ENCODE assay signal across 21 cellular contexts in the genomic region with DNA sequence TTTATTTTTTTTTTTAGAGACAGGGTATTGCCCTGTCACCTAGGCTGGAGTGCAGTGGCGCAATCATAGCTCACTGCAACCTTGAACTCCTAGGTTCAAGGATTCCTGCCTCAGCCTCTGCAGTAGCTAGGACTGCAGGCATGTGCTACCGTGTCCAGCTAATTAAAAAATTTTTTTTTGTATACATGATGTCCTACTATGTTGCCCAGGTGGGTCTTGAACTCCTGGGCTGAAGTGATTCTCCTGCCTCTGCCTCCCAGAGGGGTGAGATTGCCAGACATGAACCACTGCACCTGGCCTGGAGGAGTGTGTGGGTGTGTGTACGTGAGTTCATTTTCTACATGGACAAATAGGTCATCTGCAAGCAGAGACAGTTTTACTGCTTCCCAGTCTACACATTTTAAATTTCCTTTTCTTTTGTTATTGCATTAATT. TPM values are rescaled to one million over a fixed set of nuclear protein-coding genes. Genes with fewer than 3 reads are reported as not detected.
DNase-seq lines count a peak whose midpoint lies in the region; ATAC-seq and TF ChIP-seq lines count a peak whose summit lies in the region.
"Had no signal": no experiment of that assay in that cellular context is flagged by ENCODE, and none has a peak within 500 bp of the region (broad histone marks: within the 10 kb centered on the region; RNA-seq: fewer than 3 reads in every experiment).

No MANE protein-coding gene starts in this region.

- no peaks in the 10 kb centered on the region; the same call in 2 of the 3 replicates for H3K4me1 Mint-ChIP-seq in GM23338
- peaks cover 35 to 70% (median 51%) of the 10 kb centered on the region in 4 donors for H3K4me1 Mint-ChIP-seq in naive thymus-derived CD8-positive, alpha-beta T cell
- H3K4me1 Mint-ChIP-seq: H9 had no signal

- intact Hi-C loops in OCI-LY7 (cut with micrococcal nuclease; ENCODE audit: unreplicated experiment), result no loop called here

- ATAC-seq in GM23338 (no peak), left lobe of liver (peak; percentile 67), GM18873 (IDR thresholded peaks at IDR 0.05; ENCODE audit: low FRiP score, unreplicated experiment) (no peak)
- no peak for ATAC-seq in naive thymus-derived CD8-positive, alpha-beta T cell
- ATAC-seq: Panc1, Right ventricle myocardium inferior, T-cell had no signal

- H3K4me3 ChIP-seq in GM23338 (no peak overlapping the region), OCI-LY7 (ENCODE audit: low read depth, low read length, poor library complexity, severe bottlenecking) (no peak overlapping the region)
- H3K4me3 ChIP-seq: BLaER1, SK-N-MC had no signal

- H3K27me3 Mint-ChIP-seq in GM23338 (ENCODE audit: insufficient read depth, low read depth, poor library complexity), result peaks cover 2% of the 10 kb centered on the region
- H3K27me3 Mint-ChIP-seq in naive thymus-derived CD8-positive, alpha-beta T cell, result no peaks in the 10 kb centered on the region
- H3K27me3 Mint-ChIP-seq: CD8-positive, alpha-beta memory T cell; T-cell had no signal

- H3K36me3 ChIP-seq in GM23338 (ENCODE audit: insufficient read depth) (no peaks in the 10 kb centered on the region; the same call in 1 of the 2 replicates), OCI-LY7 (ENCODE audit: insufficient read depth, low read length) (peaks cover 12% of the 10 kb centered on the region)
- H3K36me3 ChIP-seq: BLaER1 had no signal

- POLR2A ChIA-PET in OCI-LY7 (lab: Charles Lee), result interaction anchor here (0.6 to 1.4 kb wide), 4 partner anchors 9 to 30 kb away, joined by 3 read pairs; no protein-coding TSS in a partner anchor
- POLR2A ChIA-PET in naive thymus-derived CD8-positive, alpha-beta T cell (lab: Charles Lee), result no interaction called here

- H3K9me2 ChIP-seq in GM23338 (ENCODE audit: insufficient read depth) (no peaks in the 10 kb centered on the region), OCI-LY7 (ENCODE audit: insufficient read depth, low read length) (no peaks in the 10 kb centered on the region)

- BruUV-seq in OCI-LY7 (replicated peaks; lab: Mats Ljungman, UMichigan), result no TSS peak

- H3K27ac ChIP-seq in GM23338 (ENCODE audit: low read depth), result peak overlapping the region; percentile 53; the same call in 1 of the 2 replicates
- H3K27ac ChIP-seq in OCI-LY7 (ENCODE audit: low read depth, low read length, poor library complexity, severe bottlenecking), result peak overlapping the region; percentile 19
- H3K27ac ChIP-seq: BLaER1 had no signal

- peak; percentile 20 for DNase-seq in NCI-H748 (lab: John Stamatoyannopoulos, UW; ENCODE audit: unreplicated experiment)
- DNase-seq in NCI-H748 treated with DMSO at 0.1 percent for 48 hours (lab: John Stamatoyannopoulos, UW), result no peak
- DNase-seq in GM23338 (ENCODE audit: low spot score), result no peak
- DNase-seq in OCI-LY7 (ENCODE audit: low spot score), result no peak
- no peak for DNase-seq in left lobe of liver (ENCODE audit: low spot score)
- no peak for DNase-seq in naive thymus-derived CD8-positive, alpha-beta T cell
- DNase-seq in CD1c-positive myeloid dendritic cell (ENCODE audit: extremely low spot score), result no peak
- DNase-seq: CD8-positive, alpha-beta memory T cell; DND-41; GF-D8; H9; NCI-H1092; NCI-H2107; NCI-H345; NCI-H526 treated with DMSO at 0.1 percent for 48 hours; T-cell had no signal

- no peak overlapping the region for H3K4me3 Mint-ChIP-seq in GM23338
- H3K4me3 Mint-ChIP-seq in naive thymus-derived CD8-positive, alpha-beta T cell, result peak overlapping the region in 1 of 10 donors; percentile 15
- H3K4me3 Mint-ChIP-seq: H9, T-cell had no signal

- H3K4me2 ChIP-seq in GM23338, result no peak overlapping the region
- H3K4me2 ChIP-seq in OCI-LY7 (ENCODE audit: low read length), result no peak overlapping the region
- H3K4me2 ChIP-seq: BLaER1 had no signal

- peaks cover 86% of the 10 kb centered on the region for H3K79me2 ChIP-seq in GM23338 (replicated peaks; ENCODE audit: insufficient read depth)
- peaks cover 14% of the 10 kb centered on the region; the same call in 1 of the 2 replicates for H3K79me2 ChIP-seq in OCI-LY7 (ENCODE audit: insufficient read depth, low read depth, low read length)

- peaks cover 18% of the 10 kb centered on the region; the same call in 2 of the 3 replicates for H3K36me3 Mint-ChIP-seq in GM23338 (ENCODE audit: low read depth)
- peaks cover 0 to 22% (median 18%) of the 10 kb centered on the region in 3 donors for H3K36me3 Mint-ChIP-seq in naive thymus-derived CD8-positive, alpha-beta T cell

- H3K4me1 ChIP-seq in GM23338 (ENCODE audit: insufficient read depth), result no peaks in the 10 kb centered on the region
- peaks cover 11% of the 10 kb centered on the region for H3K4me1 ChIP-seq in OCI-LY7 (ENCODE audit: insufficient read depth, low read length, poor library complexity, severe bottlenecking)
- H3K4me1 ChIP-seq: BLaER1 had no signal

- CTCF ChIA-PET in OCI-LY7 (lab: Charles Lee; ENCODE audit: unreplicated experiment), result no interaction called here

- H3K27ac Mint-ChIP-seq in GM23338, result no peak overlapping the region
- H3K27ac Mint-ChIP-seq in naive thymus-derived CD8-positive, alpha-beta T cell, result peak overlapping the region in 1 of 10 donors; percentile 43
- H3K27ac Mint-ChIP-seq: T-cell had no signal

- H4K20me1 ChIP-seq in GM23338 (replicated peaks; ENCODE audit: insufficient read depth) (peaks cover 17% of the 10 kb centered on the region; the same call in 1 of the 2 replicates), OCI-LY7 (ENCODE audit: insufficient read depth, low read length) (no peaks in the 10 kb centered on the region)

- H2AFZ ChIP-seq in GM23338 (no peak overlapping the region), OCI-LY7 (ENCODE audit: low read length) (no peak overlapping the region)

- H3K9me3 Mint-ChIP-seq in GM23338, result peaks cover 12% of the 10 kb centered on the region; the same call in 2 of the 3 replicates
- H3K9me3 Mint-ChIP-seq in naive thymus-derived CD8-positive, alpha-beta T cell, result peaks cover 0 to 12% (median 5%) of the 10 kb centered on the region in 9 donors
- H3K9me3 Mint-ChIP-seq: CD8-positive, alpha-beta memory T cell had no signal

- no peaks in the 10 kb centered on the region; the same call in 1 of the 2 replicates for H3F3A ChIP-seq in GM23338 (replicated peaks; ENCODE audit: low read depth)

- no peaks in the 10 kb centered on the region for H3K27me3 ChIP-seq in GM23338 (ENCODE audit: insufficient read depth)
- H3K27me3 ChIP-seq: BLaER1 had no signal

- no peak for TF ChIP-seq CTCF in GM23338 (conservative IDR thresholded peaks at IDR 0.05; ENCODE audit: low read depth in 2 of 2)
- TF ChIP-seq CTCF in OCI-LY7 (conservative IDR thresholded peaks at IDR 0.05; ENCODE audit: low read length), result no peak

- H3K9me3 ChIP-seq in OCI-LY7 (ENCODE audit: low read length), result peaks cover 30% of the 10 kb centered on the region

TF ChIP-seq in GM23338, 12 proteins besides CTCF, POLR2A, EP300 and RAD21 (continues in another document):
- no peak for TF ChIP-seq EZH2phosphoT487 (IDR thresholded peaks at IDR 0.05; ENCODE audit: unreplicated experiment)
- TF ChIP-seq CREB1 (CRISPR knock-in tag; IDR thresholded peaks at IDR 0.05; ENCODE audit: low read depth), result no peak
- no peak for TF ChIP-seq ZNF331 (CRISPR knock-in tag; IDR thresholded peaks at IDR 0.05; ENCODE audit: low read depth)
- TF ChIP-seq JUNB (IDR thresholded peaks at IDR 0.05; ENCODE audit: unreplicated experiment), result no peak
- TF ChIP-seq NANOG (IDR thresholded peaks at IDR 0.05; ENCODE audit: borderline replicate concordance), result no peak
- TF ChIP-seq POLR2AphosphoS5 (IDR thresholded peaks at IDR 0.05; ENCODE audit: low read depth), result no peak
- no peak for TF ChIP-seq ZNF114 (CRISPR knock-in tag; IDR thresholded peaks at IDR 0.05)

RNA-seq across cellular contexts. Expression of a gene that starts 33.8 kb away (rescaled TPM):
- total RNA-seq in GM23338 (2014; rRNA removed; shearing (Covaris generic)), result 15.9 and 18.4 TPM in 2 replicates
- 6.1 and 6.2 TPM in 2 replicates for polyA plus RNA-seq in GM23338 (2016; fragmentation: Nextera tagmentation; extraction: Ambion mirVana)
- 4.3 and 4.5 TPM in 2 replicates for total RNA-seq in OCI-LY7 (2014; rRNA removed; shearing (Covaris generic))
- 6.3 and 7.1 TPM in 2 replicates for total RNA-seq in OCI-LY7 (2022)
- 5.5 TPM for total RNA-seq in left lobe of liver
- 10 to 100 TPM; 27.1 to 27.3 TPM for total RNA-seq in naive thymus-derived CD8-positive, alpha-beta T cell
- 1 to 10 TPM; 5.3 to 5.7 (median 5.6) TPM for polyA plus RNA-seq in naive thymus-derived CD8-positive, alpha-beta T cell
